1 cellular context compared by ENCODE assay signal in the genomic region with DNA sequence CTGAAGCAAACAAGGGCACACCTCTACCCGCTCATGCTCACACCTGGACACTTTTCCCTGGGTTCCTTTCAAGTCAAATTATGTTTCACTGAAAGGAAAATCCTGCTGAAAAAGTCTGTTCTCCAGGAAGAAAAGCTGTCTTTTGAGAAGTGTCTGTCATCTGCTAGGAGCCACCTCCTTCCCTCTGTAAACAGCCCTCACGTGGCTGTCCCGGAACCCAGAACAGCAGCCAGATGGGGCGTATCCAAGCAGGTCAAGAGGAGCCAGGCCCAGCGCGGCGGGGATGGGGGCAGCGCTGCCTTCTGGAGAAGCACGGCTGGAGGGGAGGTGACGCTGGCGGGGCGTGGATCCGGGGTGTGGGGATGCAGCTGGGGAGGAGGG.
TF ChIP-seq lines count a peak whose summit lies in the region.

A gene (minus strand): TSS at position 162 of the 381 bp plus-strand sequence. CDS start 205 bp downstream, outside the sequence.

TF ChIP-seq in HepG2, 621 proteins besides CTCF, POLR2A, EP300 and RAD21 (continued from another document and continues in another):
- TF ChIP-seq, protein P1, sequence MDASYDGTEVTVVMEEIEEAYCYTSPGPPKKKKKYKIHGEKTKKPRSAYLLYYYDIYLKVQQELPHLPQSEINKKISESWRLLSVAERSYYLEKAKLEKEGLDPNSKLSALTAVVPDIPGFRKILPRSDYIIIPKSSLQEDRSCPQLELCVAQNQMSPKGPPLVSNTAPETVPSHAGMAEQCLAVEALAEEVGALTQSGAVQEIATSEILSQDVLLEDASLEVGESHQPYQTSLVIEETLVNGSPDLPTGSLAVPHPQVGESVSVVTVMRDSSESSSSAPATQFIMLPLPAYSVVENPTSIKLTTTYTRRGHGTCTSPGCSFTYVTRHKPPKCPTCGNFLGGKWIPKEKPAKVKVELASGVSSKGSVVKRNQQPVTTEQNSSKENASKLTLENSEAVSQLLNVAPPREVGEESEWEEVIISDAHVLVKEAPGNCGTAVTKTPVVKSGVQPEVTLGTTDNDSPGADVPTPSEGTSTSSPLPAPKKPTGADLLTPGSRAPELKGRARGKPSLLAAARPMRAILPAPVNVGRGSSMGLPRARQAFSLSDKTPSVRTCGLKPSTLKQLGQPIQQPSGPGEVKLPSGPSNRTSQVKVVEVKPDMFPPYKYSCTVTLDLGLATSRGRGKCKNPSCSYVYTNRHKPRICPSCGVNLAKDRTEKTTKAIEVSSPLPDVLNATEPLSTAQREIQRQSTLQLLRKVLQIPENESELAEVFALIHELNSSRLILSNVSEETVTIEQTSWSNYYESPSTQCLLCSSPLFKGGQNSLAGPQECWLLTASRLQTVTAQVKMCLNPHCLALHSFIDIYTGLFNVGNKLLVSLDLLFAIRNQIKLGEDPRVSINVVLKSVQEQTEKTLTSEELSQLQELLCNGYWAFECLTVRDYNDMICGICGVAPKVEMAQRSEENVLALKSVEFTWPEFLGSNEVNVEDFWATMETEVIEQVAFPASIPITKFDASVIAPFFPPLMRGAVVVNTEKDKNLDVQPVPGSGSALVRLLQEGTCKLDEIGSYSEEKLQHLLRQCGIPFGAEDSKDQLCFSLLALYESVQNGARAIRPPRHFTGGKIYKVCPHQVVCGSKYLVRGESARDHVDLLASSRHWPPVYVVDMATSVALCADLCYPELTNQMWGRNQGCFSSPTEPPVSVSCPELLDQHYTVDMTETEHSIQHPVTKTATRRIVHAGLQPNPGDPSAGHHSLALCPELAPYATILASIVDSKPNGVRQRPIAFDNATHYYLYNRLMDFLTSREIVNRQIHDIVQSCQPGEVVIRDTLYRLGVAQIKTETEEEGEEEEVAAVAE (CRISPR knock-in tag; IDR thresholded peaks at IDR 0.05; ENCODE audit: borderline replicate concordance): peak; percentile 29; the same call in 1 of the 2 replicates
- TF ChIP-seq, protein P2, sequence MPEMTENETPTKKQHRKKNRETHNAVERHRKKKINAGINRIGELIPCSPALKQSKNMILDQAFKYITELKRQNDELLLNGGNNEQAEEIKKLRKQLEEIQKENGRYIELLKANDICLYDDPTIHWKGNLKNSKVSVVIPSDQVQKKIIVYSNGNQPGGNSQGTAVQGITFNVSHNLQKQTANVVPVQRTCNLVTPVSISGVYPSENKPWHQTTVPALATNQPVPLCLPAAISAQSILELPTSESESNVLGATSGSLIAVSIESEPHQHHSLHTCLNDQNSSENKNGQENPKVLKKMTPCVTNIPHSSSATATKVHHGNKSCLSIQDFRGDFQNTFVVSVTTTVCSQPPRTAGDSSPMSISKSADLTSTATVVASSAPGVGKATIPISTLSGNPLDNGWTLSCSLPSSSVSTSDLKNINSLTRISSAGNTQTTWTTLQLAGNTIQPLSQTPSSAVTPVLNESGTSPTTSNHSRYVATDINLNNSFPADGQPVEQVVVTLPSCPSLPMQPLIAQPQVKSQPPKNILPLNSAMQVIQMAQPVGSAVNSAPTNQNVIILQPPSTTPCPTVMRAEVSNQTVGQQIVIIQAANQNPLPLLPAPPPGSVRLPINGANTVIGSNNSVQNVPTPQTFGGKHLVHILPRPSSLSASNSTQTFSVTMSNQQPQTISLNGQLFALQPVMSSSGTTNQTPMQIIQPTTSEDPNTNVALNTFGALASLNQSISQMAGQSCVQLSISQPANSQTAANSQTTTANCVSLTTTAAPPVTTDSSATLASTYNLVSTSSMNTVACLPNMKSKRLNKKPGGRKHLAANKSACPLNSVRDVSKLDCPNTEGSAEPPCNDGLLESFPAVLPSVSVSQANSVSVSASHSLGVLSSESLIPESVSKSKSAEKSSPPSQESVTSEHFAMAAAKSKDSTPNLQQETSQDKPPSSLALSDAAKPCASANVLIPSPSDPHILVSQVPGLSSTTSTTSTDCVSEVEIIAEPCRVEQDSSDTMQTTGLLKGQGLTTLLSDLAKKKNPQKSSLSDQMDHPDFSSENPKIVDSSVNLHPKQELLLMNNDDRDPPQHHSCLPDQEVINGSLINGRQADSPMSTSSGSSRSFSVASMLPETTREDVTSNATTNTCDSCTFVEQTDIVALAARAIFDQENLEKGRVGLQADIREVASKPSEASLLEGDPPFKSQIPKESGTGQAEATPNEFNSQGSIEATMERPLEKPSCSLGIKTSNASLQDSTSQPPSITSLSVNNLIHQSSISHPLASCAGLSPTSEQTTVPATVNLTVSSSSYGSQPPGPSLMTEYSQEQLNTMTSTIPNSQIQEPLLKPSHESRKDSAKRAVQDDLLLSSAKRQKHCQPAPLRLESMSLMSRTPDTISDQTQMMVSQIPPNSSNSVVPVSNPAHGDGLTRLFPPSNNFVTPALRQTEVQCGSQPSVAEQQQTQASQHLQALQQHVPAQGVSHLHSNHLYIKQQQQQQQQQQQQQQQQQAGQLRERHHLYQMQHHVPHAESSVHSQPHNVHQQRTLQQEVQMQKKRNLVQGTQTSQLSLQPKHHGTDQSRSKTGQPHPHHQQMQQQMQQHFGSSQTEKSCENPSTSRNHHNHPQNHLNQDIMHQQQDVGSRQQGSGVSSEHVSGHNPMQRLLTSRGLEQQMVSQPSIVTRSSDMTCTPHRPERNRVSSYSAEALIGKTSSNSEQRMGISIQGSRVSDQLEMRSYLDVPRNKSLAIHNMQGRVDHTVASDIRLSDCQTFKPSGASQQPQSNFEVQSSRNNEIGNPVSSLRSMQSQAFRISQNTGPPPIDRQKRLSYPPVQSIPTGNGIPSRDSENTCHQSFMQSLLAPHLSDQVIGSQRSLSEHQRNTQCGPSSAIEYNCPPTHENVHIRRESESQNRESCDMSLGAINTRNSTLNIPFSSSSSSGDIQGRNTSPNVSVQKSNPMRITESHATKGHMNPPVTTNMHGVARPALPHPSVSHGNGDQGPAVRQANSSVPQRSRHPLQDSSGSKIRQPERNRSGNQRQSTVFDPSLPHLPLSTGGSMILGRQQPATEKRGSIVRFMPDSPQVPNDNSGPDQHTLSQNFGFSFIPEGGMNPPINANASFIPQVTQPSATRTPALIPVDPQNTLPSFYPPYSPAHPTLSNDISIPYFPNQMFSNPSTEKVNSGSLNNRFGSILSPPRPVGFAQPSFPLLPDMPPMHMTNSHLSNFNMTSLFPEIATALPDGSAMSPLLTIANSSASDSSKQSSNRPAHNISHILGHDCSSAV (CRISPR knock-in tag; IDR thresholded peaks at IDR 0.05; ENCODE audit: borderline replicate concordance): no peak
- TF ChIP-seq SOX6 (IDR thresholded peaks at IDR 0.05): no peak
- TF ChIP-seq SOX6 (CRISPR knock-in tag; IDR thresholded peaks at IDR 0.05): no peak
- no peak for TF ChIP-seq POGZ (CRISPR knock-in tag; IDR thresholded peaks at IDR 0.05)
- TF ChIP-seq, protein P3, sequence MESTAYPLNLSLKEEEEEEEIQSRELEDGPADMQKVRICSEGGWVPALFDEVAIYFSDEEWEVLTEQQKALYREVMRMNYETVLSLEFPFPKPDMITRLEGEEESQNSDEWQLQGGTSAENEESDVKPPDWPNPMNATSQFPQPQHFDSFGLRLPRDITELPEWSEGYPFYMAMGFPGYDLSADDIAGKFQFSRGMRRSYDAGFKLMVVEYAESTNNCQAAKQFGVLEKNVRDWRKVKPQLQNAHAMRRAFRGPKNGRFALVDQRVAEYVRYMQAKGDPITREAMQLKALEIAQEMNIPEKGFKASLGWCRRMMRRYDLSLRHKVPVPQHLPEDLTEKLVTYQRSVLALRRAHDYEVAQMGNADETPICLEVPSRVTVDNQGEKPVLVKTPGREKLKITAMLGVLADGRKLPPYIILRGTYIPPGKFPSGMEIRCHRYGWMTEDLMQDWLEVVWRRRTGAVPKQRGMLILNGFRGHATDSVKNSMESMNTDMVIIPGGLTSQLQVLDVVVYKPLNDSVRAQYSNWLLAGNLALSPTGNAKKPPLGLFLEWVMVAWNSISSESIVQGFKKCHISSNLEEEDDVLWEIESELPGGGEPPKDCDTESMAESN (CRISPR knock-in tag; conservative IDR thresholded peaks at IDR 0.05): no peak
- 0 out of 2 replicates have a peak, but pooled peaks have one; percentile 62 for TF ChIP-seq ZNF792 (CRISPR knock-in tag; IDR thresholded peaks at IDR 0.05)
- TF ChIP-seq, protein P4, sequence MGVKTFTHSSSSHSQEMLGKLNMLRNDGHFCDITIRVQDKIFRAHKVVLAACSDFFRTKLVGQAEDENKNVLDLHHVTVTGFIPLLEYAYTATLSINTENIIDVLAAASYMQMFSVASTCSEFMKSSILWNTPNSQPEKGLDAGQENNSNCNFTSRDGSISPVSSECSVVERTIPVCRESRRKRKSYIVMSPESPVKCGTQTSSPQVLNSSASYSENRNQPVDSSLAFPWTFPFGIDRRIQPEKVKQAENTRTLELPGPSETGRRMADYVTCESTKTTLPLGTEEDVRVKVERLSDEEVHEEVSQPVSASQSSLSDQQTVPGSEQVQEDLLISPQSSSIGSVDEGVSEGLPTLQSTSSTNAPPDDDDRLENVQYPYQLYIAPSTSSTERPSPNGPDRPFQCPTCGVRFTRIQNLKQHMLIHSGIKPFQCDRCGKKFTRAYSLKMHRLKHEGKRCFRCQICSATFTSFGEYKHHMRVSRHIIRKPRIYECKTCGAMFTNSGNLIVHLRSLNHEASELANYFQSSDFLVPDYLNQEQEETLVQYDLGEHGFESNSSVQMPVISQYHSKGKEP (CRISPR knock-in tag; IDR thresholded peaks at IDR 0.05): no peak
- no peak for TF ChIP-seq ZNF296 (CRISPR knock-in tag; conservative IDR thresholded peaks at IDR 0.05)
- no peak for TF ChIP-seq ZNF878 (CRISPR knock-in tag; IDR thresholded peaks at IDR 0.05)
- no peak for TF ChIP-seq ZSCAN22 (CRISPR knock-in tag; IDR thresholded peaks at IDR 0.05)
- TF ChIP-seq PCBP1 (IDR thresholded peaks at IDR 0.05; ENCODE audit: borderline replicate concordance, low read depth, low read length): no peak
- no peak for TF ChIP-seq SOX13 (IDR thresholded peaks at IDR 0.05)
- peak in 1 of 2 experiments; percentile 41; a peak in 1 of 4 replicates for TF ChIP-seq SOX13 (CRISPR knock-in tag; conservative IDR thresholded peaks at IDR 0.05 in 1 of 2, IDR thresholded peaks at IDR 0.05 in 1 of 2)
- TF ChIP-seq, protein P5, sequence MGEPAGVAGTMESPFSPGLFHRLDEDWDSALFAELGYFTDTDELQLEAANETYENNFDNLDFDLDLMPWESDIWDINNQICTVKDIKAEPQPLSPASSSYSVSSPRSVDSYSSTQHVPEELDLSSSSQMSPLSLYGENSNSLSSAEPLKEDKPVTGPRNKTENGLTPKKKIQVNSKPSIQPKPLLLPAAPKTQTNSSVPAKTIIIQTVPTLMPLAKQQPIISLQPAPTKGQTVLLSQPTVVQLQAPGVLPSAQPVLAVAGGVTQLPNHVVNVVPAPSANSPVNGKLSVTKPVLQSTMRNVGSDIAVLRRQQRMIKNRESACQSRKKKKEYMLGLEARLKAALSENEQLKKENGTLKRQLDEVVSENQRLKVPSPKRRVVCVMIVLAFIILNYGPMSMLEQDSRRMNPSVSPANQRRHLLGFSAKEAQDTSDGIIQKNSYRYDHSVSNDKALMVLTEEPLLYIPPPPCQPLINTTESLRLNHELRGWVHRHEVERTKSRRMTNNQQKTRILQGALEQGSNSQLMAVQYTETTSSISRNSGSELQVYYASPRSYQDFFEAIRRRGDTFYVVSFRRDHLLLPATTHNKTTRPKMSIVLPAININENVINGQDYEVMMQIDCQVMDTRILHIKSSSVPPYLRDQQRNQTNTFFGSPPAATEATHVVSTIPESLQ (CRISPR knock-in tag; conservative IDR thresholded peaks at IDR 0.05): no peak
- TF ChIP-seq REPIN1 (CRISPR knock-in tag; IDR thresholded peaks at IDR 0.05; ENCODE audit: borderline replicate concordance, low read depth): no peak
- TF ChIP-seq ZNF101 (CRISPR knock-in tag; IDR thresholded peaks at IDR 0.05; ENCODE audit: borderline replicate concordance, low read depth): no peak
- TF ChIP-seq SALL1 (CRISPR knock-in tag; IDR thresholded peaks at IDR 0.05): peak; percentile 44; the same call in 1 of the 2 replicates
- TF ChIP-seq, protein P6, sequence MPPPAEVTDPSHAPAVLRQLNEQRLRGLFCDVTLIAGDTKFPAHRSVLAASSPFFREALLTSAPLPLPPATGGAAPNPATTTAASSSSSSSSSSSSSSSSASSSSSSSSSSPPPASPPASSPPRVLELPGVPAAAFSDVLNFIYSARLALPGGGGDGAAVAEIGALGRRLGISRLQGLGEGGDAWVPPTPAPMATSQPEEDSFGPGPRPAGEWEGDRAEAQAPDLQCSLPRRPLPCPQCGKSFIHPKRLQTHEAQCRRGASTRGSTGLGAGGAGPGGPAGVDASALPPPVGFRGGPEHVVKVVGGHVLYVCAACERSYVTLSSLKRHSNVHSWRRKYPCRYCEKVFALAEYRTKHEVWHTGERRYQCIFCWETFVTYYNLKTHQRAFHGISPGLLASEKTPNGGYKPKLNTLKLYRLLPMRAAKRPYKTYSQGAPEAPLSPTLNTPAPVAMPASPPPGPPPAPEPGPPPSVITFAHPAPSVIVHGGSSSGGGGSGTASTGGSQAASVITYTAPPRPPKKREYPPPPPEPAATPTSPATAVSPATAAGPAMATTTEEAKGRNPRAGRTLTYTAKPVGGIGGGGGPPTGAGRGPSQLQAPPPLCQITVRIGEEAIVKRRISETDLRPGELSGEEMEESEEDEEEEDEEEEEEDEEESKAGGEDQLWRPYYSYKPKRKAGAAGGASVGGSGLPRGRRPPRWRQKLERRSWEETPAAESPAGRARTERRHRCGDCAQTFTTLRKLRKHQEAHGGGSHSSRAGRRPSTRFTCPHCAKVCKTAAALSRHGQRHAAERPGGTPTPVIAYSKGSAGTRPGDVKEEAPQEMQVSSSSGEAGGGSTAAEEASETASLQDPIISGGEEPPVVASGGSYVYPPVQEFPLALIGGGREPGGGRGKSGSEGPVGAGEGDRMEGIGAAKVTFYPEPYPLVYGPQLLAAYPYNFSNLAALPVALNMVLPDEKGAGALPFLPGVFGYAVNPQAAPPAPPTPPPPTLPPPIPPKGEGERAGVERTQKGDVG (CRISPR knock-in tag; IDR thresholded peaks at IDR 0.05; ENCODE audit: borderline replicate concordance): no peak
- TF ChIP-seq TAF15 (IDR thresholded peaks at IDR 0.05; ENCODE audit: low read depth, low read length, poor library complexity, severe bottlenecking): no peak
- peak; percentile 63 for TF ChIP-seq ETV5 (CRISPR knock-in tag; IDR thresholded peaks at IDR 0.05; ENCODE audit: borderline replicate concordance)
- no peak for TF ChIP-seq YY1 (IDR thresholded peaks at IDR 0.05; ENCODE audit: insufficient read depth, insufficient replicate concordance, low read depth, low read length)
- TF ChIP-seq, protein P7, sequence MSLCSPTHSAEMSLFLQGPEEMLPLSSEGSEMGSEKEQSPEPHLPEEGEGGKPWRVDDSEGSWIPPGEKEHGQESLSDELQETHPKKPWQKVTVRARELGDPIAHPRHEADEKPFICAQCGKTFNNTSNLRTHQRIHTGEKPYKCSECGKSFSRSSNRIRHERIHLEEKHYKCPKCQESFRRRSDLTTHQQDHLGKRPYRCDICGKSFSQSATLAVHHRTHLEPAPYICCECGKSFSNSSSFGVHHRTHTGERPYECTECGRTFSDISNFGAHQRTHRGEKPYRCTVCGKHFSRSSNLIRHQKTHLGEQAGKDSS (CRISPR knock-in tag; IDR thresholded peaks at IDR 0.05; ENCODE audit: borderline replicate concordance, low read depth): no peak
- no peak for TF ChIP-seq ZFP1 (CRISPR knock-in tag; IDR thresholded peaks at IDR 0.05)
- no peak; the same call in 1 of the 2 replicates for TF ChIP-seq MYC (CRISPR knock-in tag; IDR thresholded peaks at IDR 0.05; ENCODE audit: borderline replicate concordance)
- TF ChIP-seq SP5 (CRISPR knock-in tag; IDR thresholded peaks at IDR 0.05; ENCODE audit: borderline replicate concordance, low read depth): 0 out of 2 replicates have a peak, but pooled peaks have one; percentile 43
- no peak for TF ChIP-seq ZNF564 (CRISPR knock-in tag; IDR thresholded peaks at IDR 0.05)
- TF ChIP-seq FOXA3 (CRISPR knock-in tag; IDR thresholded peaks at IDR 0.05): peak; percentile 91
